ENCODE assay signal across 21 cellular contexts in the genomic region with DNA sequence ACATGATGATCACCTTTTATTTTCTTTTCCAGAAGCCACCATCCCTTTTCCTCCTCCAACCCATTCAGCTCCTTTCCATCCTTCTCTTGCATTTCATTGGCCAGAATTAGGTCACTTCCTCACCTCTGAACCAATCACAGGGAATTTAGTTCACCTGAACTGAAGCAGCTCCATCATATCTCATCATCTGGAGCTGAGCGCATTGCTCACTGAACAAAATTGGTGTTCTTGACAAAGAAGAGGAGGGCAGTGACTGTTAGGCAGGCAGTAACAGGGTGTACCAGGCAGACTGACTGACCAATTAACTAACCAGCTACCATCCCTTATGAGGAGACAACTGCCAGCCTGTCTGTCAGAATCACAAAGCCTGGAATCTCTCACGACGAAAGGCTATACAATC.
"Had no signal": no experiment of that assay in that cellular context is flagged by ENCODE, and none has a peak within 500 bp of the region (broad histone marks: within the 10 kb centered on the region; RNA-seq: fewer than 3 reads in every experiment).

No MANE protein-coding gene starts in this region.

- H3K27me3 ChIP-seq: breast epithelium, suprapubic skin, upper lobe of left lung had no signal

- H3K27ac ChIP-seq: breast epithelium, epithelial cell of prostate, lower lobe of right lung, suprapubic skin had no signal

- H3K9me3 Mint-ChIP-seq: activated T-cell treated with anti-CD3 and anti-CD28 coated beads, Interleukin-2, amount 50 U/mL, for 4 hours had no signal

- H3K27ac Mint-ChIP-seq: activated CD8-positive, alpha-beta T cell treated with anti-CD3 and anti-CD28 coated beads for 36 hours; activated naive CD8-positive, alpha-beta T cell treated with anti-CD3 and anti-CD28 coated beads for 36 hours; progenitor cell of endocrine pancreas; T-helper 17 cell; WTC11 had no signal

- H3K4me1 ChIP-seq: breast epithelium, lower lobe of right lung had no signal

- ATAC-seq: activated CD8-positive, alpha-beta T cell treated with anti-CD3 and anti-CD28 coated beads for 36 hours; activated T-cell treated with anti-CD3 and anti-CD28 coated beads, Interleukin-2, amount 50 U/mL, for 4 hours; left colon; lower lobe of right lung; right cardiac atrium; T-helper 17 cell; WTC11 had no signal

- DNase-seq: activated CD4-positive, alpha-beta T cell treated with anti-CD3 and anti-CD28 coated beads for 48 hours; activated CD8-positive, alpha-beta T cell treated with anti-CD3 and anti-CD28 coated beads for 36 hours; activated gamma-delta T cell treated with Interleukin-2 at 50 U/mL for 16 hours; activated naive CD8-positive, alpha-beta T cell treated with anti-CD3 and anti-CD28 coated beads for 36 hours; activated T-cell treated with anti-CD3 and anti-CD28 coated beads, Interleukin-2, amount 50 U/mL, for 4 hours; foreskin melanocyte; head of caudate nucleus; left colon; lower lobe of right lung; right cardiac atrium; small intestine; stimulated activated CD4-positive, alpha-beta T cell treated with anti-CD3 and anti-CD28 coated beads, Interleukin-4, amount 100 ng/mL, for 4 hours; stimulated activated CD8-positive, alpha-beta memory T cell treated with anti-CD3 and anti-CD28 coated beads, Interleukin-4, amount 100 ng/mL, for 48 hours; stimulated activated naive CD4-positive, alpha-beta T cell treated with Interleukin-2 at 50 U/mL for 16 hours; T-helper 17 cell had no signal

- H3K36me3 ChIP-seq: breast epithelium had no signal

- H3K27me3 Mint-ChIP-seq: activated CD8-positive, alpha-beta T cell treated with anti-CD3 and anti-CD28 coated beads for 36 hours; activated naive CD8-positive, alpha-beta T cell treated with anti-CD3 and anti-CD28 coated beads for 36 hours; progenitor cell of endocrine pancreas; T-helper 17 cell had no signal

- H3K4me3 Mint-ChIP-seq: activated CD8-positive, alpha-beta T cell treated with anti-CD3 and anti-CD28 coated beads for 36 hours; activated naive CD8-positive, alpha-beta T cell treated with anti-CD3 and anti-CD28 coated beads for 36 hours; activated T-cell treated with anti-CD3 and anti-CD28 coated beads, Interleukin-2, amount 50 U/mL, for 4 hours; T-helper 17 cell; WTC11 had no signal

- H3K9me3 ChIP-seq: lower lobe of right lung, suprapubic skin had no signal

- H3K4me3 ChIP-seq: breast epithelium, lower lobe of right lung, suprapubic skin, upper lobe of left lung had no signal
